In genomic region chr16:13883266-13883665, GRCh38 we compare ENCODE assay signal across 25 cellular contexts. TPM values are rescaled to one million over a fixed set of nuclear protein-coding genes. Genes with fewer than 3 reads are reported as not detected.
DNase-seq lines count a peak whose midpoint lies in the region; ATAC-seq and TF ChIP-seq lines count a peak whose summit lies in the region.
"Had no signal": no experiment of that assay in that cellular context is flagged by ENCODE, and none has a peak within 500 bp of the region (broad histone marks: within the 10 kb centered on the region; RNA-seq: fewer than 3 reads in every experiment).

No MANE protein-coding gene starts in this region.

- 0 out of 2 replicates have a peak, but pooled peaks cover 5% of the 10 kb centered on the region for H3K9me3 ChIP-seq in Panc1 (ENCODE audit: control insufficient read depth, insufficient read depth, low read depth, low read length)
- H3K9me3 ChIP-seq: HAP-1, SJSA1 had no signal

- in situ Hi-C loops in Panc1 (cut with HindIII; ENCODE audit: low pct_unique_long_range_greater_than_20kb, low sequenced_read_pairs) = no loop called here

- intact Hi-C loops in Panc1 (cut with micrococcal nuclease; ENCODE audit: unreplicated experiment) = no loop called here

- POLR2A ChIA-PET in Panc1 (lab: Charles Lee) = no interaction called here

- TF ChIP-seq CTCF in Panc1 (IDR thresholded peaks at IDR 0.05) (no peak), fibroblast of villous mesenchyme (IDR thresholded peaks at IDR 0.05; ENCODE audit: insufficient read depth, low read depth, low read length) (no peak)

- ATAC-seq in Panc1 = peak; percentile 73; the same call in 1 of the 2 replicates
- ATAC-seq: A549 had no signal

- CTCF ChIA-PET in Panc1 (lab: Charles Lee) = no interaction called here

- no peak overlapping the region for H3K27ac ChIP-seq in Panc1 (ENCODE audit: low read length)
- H3K27ac ChIP-seq: A549; BLaER1 treated with 17β-estradiol and CSF1 and Interleukin-3, amounts not matched to agents 10 nM and 100 nM; PC-9; SJSA1 had no signal

- no TSS peak for BruUV-seq in Panc1 (replicated peaks; lab: Mats Ljungman, UMichigan)

- H3K27me3 ChIP-seq in Panc1 (ENCODE audit: control insufficient read depth, insufficient read depth, low read length) = peaks cover 3% of the 10 kb centered on the region; the same call in 1 of the 2 replicates
- H3K27me3 ChIP-seq: BLaER1 treated with 17β-estradiol and CSF1 and Interleukin-3, amounts not matched to agents 10 nM and 100 nM had no signal

- peak; percentile 30 for DNase-seq in A172 (ENCODE audit: low spot score)
- DNase-seq in Daoy (ENCODE audit: low read depth) = peak; percentile 27
- no peak for DNase-seq in Panc1 (ENCODE audit: low read depth, low spot score)
- DNase-seq in fibroblast of villous mesenchyme (ENCODE audit: low read depth) = peak; percentile 19
- no peak for DNase-seq in NCI-H1694 (lab: John Stamatoyannopoulos, UW)
- no peak for DNase-seq in hepatic stellate cell (ENCODE audit: low spot score)
- DNase-seq in stimulated activated CD4-positive, alpha-beta T cell treated with anti-CD3 and anti-CD28 coated beads, Interleukin-1b, Interleukin-23, amount 100 ng/mL, for 48 hours = no peak
- DNase-seq: AML-193; CD4-positive, alpha-beta T cell; COR-L47; GOT3; KBM-7; MM.1S; NCI-H1417; NCI-H1694 treated with DMSO at 0.1 percent for 48 hours; NCI-H2081; NCI-H446 treated with DMSO at 0.1 percent for 48 hours; NCI-H526 treated with DMSO at 0.1 percent for 48 hours; PC-9; Right ventricle myocardium superior; RPMI8226 had no signal

- no peak overlapping the region for H3K4me3 ChIP-seq in Panc1 (ENCODE audit: low read depth in 2 of 2, low read length in 2 of 2)
- no peak overlapping the region for H3K4me3 ChIP-seq in fibroblast of villous mesenchyme (ENCODE audit: low read depth, low read length)
- H3K4me3 ChIP-seq: A549; BLaER1 treated with 17β-estradiol and CSF1 and Interleukin-3, amounts not matched to agents 10 nM and 100 nM; HAP-1; PC-9; SJSA1 had no signal

- no peaks in the 10 kb centered on the region; the same call in 1 of the 2 replicates for H3K4me1 ChIP-seq in Panc1 (ENCODE audit: control insufficient read depth, insufficient read depth, low read length)
- H3K4me1 ChIP-seq: A549; BLaER1 treated with 17β-estradiol and CSF1 and Interleukin-3, amounts not matched to agents 10 nM and 100 nM; HAP-1 had no signal

- no peaks in the 10 kb centered on the region for H3K36me3 ChIP-seq in Panc1 (ENCODE audit: control insufficient read depth, insufficient read depth, low read length)
- H3K36me3 ChIP-seq: BLaER1 treated with 17β-estradiol and CSF1 and Interleukin-3, amounts not matched to agents 10 nM and 100 nM; HAP-1; SJSA1 had no signal

RNA-seq across cellular contexts. Expression of gene ERCC4, which starts 36.7 kb away (rescaled TPM):
- total RNA-seq in A172 (2014; rRNA removed; shearing (Covaris generic)) = 11.6 and 12.7 TPM in 2 replicates
- 8.2 and 20.6 TPM in 2 replicates for total RNA-seq in Daoy (2014; rRNA removed; shearing (Covaris generic))
- 23.4 TPM for total RNA-seq in Panc1 (2021; ENCODE audit: unreplicated experiment)
- polyA plus RNA-seq in Panc1 (2012; ENCODE audit: insufficient read length) = 11.0 TPM
- 10.3 and 13.4 TPM in 2 replicates for total RNA-seq in fibroblast of villous mesenchyme

Comparison
In these comparisons a context has a peak if more than half of its experiments do, and no peak if none do; other contexts are left out.
1. DNase-seq: peak in A172 (single experiment), Daoy (single experiment) and fibroblast of villous mesenchyme (single experiment); none in Panc1 (single experiment), NCI-H1694 (single experiment), hepatic stellate cell (single experiment) and stimulated activated CD4-positive, alpha-beta T cell treated with anti-CD3 and anti-CD28 coated beads, Interleukin-1b, Interleukin-23, amount 100 ng/mL, for 48 hours (single experiment).